In the genomic region with DNA sequence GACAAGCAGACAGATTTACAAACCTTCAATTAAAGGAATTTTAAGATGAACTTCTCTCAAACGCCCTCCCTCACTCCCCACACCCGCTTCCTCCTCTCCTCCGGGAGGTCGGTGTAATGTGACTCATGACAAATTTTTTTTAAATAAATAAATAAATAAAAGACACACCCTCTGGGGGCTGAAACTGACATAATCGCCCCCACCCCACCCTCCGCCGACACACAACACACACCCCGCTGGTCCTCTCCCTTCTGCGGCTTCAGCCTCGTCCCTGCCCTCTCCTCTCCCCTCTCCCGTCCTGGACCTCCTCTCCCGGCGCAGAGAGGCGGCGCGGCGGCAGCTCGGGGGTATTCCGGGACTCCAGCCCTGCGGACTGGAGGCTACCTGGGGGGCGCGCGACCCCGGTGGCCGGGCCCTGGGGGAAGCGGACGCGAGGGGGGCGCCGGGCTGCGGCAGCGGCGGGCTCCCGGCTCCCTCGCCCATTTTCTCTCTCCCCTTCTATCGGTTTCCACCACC, we compare ENCODE assay signal across 8 cellular contexts. TPM values are rescaled to one million over a fixed set of nuclear protein-coding genes. Genes with fewer than 3 reads are reported as not detected.
DNase-seq lines count a peak whose midpoint lies in the region; ATAC-seq and TF ChIP-seq lines count a peak whose summit lies in the region.

No MANE protein-coding gene starts in this region.

- H3K27me3 ChIP-seq in ACC112 (ENCODE audit: insufficient read depth, low read length) = peaks cover 14% of the 10 kb centered on the region
- H3K27me3 ChIP-seq in SJCRH30 = no peaks in the 10 kb centered on the region
- no peaks in the 10 kb centered on the region for H3K27me3 ChIP-seq in parathyroid adenoma (ENCODE audit: control insufficient read depth, insufficient read depth, low read length)
- no peaks in the 10 kb centered on the region for H3K27me3 ChIP-seq in tibial artery

- peak overlapping the region; percentile 85 for H3K9ac ChIP-seq in parathyroid adenoma

- peak; percentile 7 for ATAC-seq in GM18858 (IDR thresholded peaks at IDR 0.05; ENCODE audit: unreplicated experiment)
- peak; percentile 6 for ATAC-seq in HG03280 (IDR thresholded peaks at IDR 0.05; ENCODE audit: unreplicated experiment)
- ATAC-seq in activated naive CD4-positive, alpha-beta T cell treated with anti-CD3 and anti-CD28 coated beads, Interleukin-2, amount 50 U/mL, for 72 hours = peak; percentile 9 to 23
- peak; percentile 44 for ATAC-seq in Right ventricle myocardium inferior

- intact Hi-C loops in Right ventricle myocardium inferior (cut with DNase I) (loop anchor here (2.0 kb wide), 1 partner anchor 163 kb away; a partner anchor contains a TSS), tibial artery (cut with DNase I; ENCODE audit: low total_unique reads) (no loop called here)

- peaks cover 5 to 10% of the 10 kb centered on the region in 2 donors for H3K36me3 Mint-ChIP-seq in activated naive CD4-positive, alpha-beta T cell treated with anti-CD3 and anti-CD28 coated beads, Interleukin-2, amount 50 U/mL, for 72 hours

- H3K27ac ChIP-seq in ACC112 (ENCODE audit: low read depth, low read length) (peak overlapping the region; percentile 79), SJCRH30 (peak overlapping the region; percentile 55), parathyroid adenoma (peak overlapping the region; percentile 95), tibial artery (peak overlapping the region; percentile 92 to 97)

- peak overlapping the region; percentile 56 for H3K4me2 ChIP-seq in parathyroid adenoma (ENCODE audit: low read length)

- H3K27ac Mint-ChIP-seq in activated naive CD4-positive, alpha-beta T cell treated with anti-CD3 and anti-CD28 coated beads, Interleukin-2, amount 50 U/mL, for 72 hours = peak overlapping the region; percentile 98 to 99

- peak; percentile 73 to 76 for DNase-seq in SJCRH30
- DNase-seq in activated naive CD4-positive, alpha-beta T cell treated with anti-CD3 and anti-CD28 coated beads, Interleukin-2, amount 50 U/mL, for 72 hours (ENCODE audit: low spot score in 2 of 2) = peak in 1 of 2 donors; percentile 34
- DNase-seq in Right ventricle myocardium inferior (ENCODE audit: missing footprints) = peak; percentile 80
- DNase-seq in tibial artery = peak; percentile 64 to 82

- H3K4me1 ChIP-seq in ACC112 (ENCODE audit: control insufficient read depth, insufficient read depth, low read length, unreplicated experiment) (peaks cover 15% of the 10 kb centered on the region), SJCRH30 (peaks cover 6% of the 10 kb centered on the region; the same call in 1 of the 2 replicates), parathyroid adenoma (peaks cover 3% of the 10 kb centered on the region), tibial artery (peaks cover 0 to 44% (median 22%) of the 10 kb centered on the region in 4 donors)

- H3K36me3 ChIP-seq in ACC112 (ENCODE audit: insufficient read depth, low read length) = no peaks in the 10 kb centered on the region
- no peaks in the 10 kb centered on the region for H3K36me3 ChIP-seq in SJCRH30
- H3K36me3 ChIP-seq in parathyroid adenoma (ENCODE audit: control insufficient read depth, insufficient read depth, low read length) = no peaks in the 10 kb centered on the region
- peaks cover 0 to 6% (median 0%) of the 10 kb centered on the region in 3 donors for H3K36me3 ChIP-seq in tibial artery

- H3K79me2 ChIP-seq in ACC112 (ENCODE audit: control insufficient read depth, insufficient read depth, low read length, unreplicated experiment) (peaks cover 45% of the 10 kb centered on the region), parathyroid adenoma (peaks cover 27% of the 10 kb centered on the region)

- no peaks in the 10 kb centered on the region for H3K9me3 ChIP-seq in SJCRH30 (replicated peaks)
- no peaks in the 10 kb centered on the region for H3K9me3 ChIP-seq in parathyroid adenoma (ENCODE audit: control insufficient read depth, low read length)
- no peaks in the 10 kb centered on the region for H3K9me3 ChIP-seq in tibial artery

- TF ChIP-seq CTCF in parathyroid adenoma (IDR thresholded peaks at IDR 0.05) (no peak), tibial artery (IDR thresholded peaks at IDR 0.05) (no peak)

- H3K4me3 ChIP-seq in ACC112 (ENCODE audit: low read depth, low read length) = peak overlapping the region; percentile 90
- peak overlapping the region; percentile 97 for H3K4me3 ChIP-seq in SJCRH30
- peak overlapping the region; percentile 95 for H3K4me3 ChIP-seq in parathyroid adenoma (ENCODE audit: low read depth, low read length)
- H3K4me3 ChIP-seq in tibial artery = peak overlapping the region; percentile 78 to 88

- H2AFZ ChIP-seq in ACC112 (ENCODE audit: low read length, unreplicated experiment) = peak overlapping the region; percentile 84
- peak overlapping the region; percentile 95 for H2AFZ ChIP-seq in parathyroid adenoma

- no peaks in the 10 kb centered on the region for H3K9me3 Mint-ChIP-seq in activated naive CD4-positive, alpha-beta T cell treated with anti-CD3 and anti-CD28 coated beads, Interleukin-2, amount 50 U/mL, for 72 hours

RNA-seq across cellular contexts. Expression of a gene that starts 0.7 kb away (rescaled TPM):
- 43.8 and 49.6 TPM in 2 replicates for total RNA-seq in SJCRH30 (2014; rRNA removed; shearing (Covaris generic))
- total RNA-seq in activated naive CD4-positive, alpha-beta T cell treated with anti-CD3 and anti-CD28 coated beads, Interleukin-2, amount 50 U/mL, for 72 hours = 10 to 100 TPM; 38.3 to 51.4 TPM
- 28.0 TPM for total RNA-seq in Right ventricle myocardium inferior
